ENCODE assay signal across 7 cellular contexts in genomic region chr2:202378001-202378400, GRCh38. TPM values are rescaled to one million over a fixed set of nuclear protein-coding genes. Genes with fewer than 3 reads are reported as not detected.
DNase-seq lines count a peak whose midpoint lies in the region; ATAC-seq and TF ChIP-seq lines count a peak whose summit lies in the region.

No MANE protein-coding gene starts in this region.

- no peaks in the 10 kb centered on the region for H3K36me3 ChIP-seq in GM23248 (ENCODE audit: low read depth)

- H3K9me3 ChIP-seq in GM23248 (ENCODE audit: low read depth) = no peaks in the 10 kb centered on the region

- peaks cover 80% of the 10 kb centered on the region for H3K79me2 ChIP-seq in GM23248 (ENCODE audit: insufficient read depth)

- peaks cover 34% of the 10 kb centered on the region for H3K4me1 ChIP-seq in GM23248 (ENCODE audit: insufficient read depth)

- H3K27me3 ChIP-seq in GM23248 (replicated peaks; ENCODE audit: insufficient read depth) = no peaks in the 10 kb centered on the region

- peak overlapping the region; percentile 93 for H3K4me3 ChIP-seq in GM23248
- peak overlapping the region; percentile 90 for H3K4me3 ChIP-seq in fibroblast of villous mesenchyme (ENCODE audit: low read depth, low read length)
- H3K4me3 ChIP-seq in skeletal muscle cell (ENCODE audit: low read depth, low read length) = peak overlapping the region; percentile 97

- no peak for TF ChIP-seq CTCF in fibroblast of villous mesenchyme (IDR thresholded peaks at IDR 0.05; ENCODE audit: insufficient read depth, low read depth, low read length)

- no peaks in the 10 kb centered on the region for H3K9me2 ChIP-seq in GM23248 (ENCODE audit: insufficient read depth)

- ATAC-seq in GM19467 (IDR thresholded peaks at IDR 0.05; ENCODE audit: unreplicated experiment) (no peak), HG03280 (IDR thresholded peaks at IDR 0.05; ENCODE audit: unreplicated experiment) (no peak)

- 1 to 2% methylated on average over 4 of the region's 4 CpGs for WGBS in GM23248 (ENCODE audit: low coverage in 1 of 2, low lambda C conversion rate in 2 of 2, missing lambda C conversion rate in 2 of 2), 2 experiments

- no peaks in the 10 kb centered on the region; the same call in 1 of the 2 replicates for H4K20me1 ChIP-seq in GM23248 (ENCODE audit: insufficient read depth)

- peak overlapping the region; percentile 98 for H3K9ac ChIP-seq in GM23248

- peaks cover 54% of the 10 kb centered on the region for H3F3A ChIP-seq in GM23248 (ENCODE audit: insufficient read depth)

- H2AFZ ChIP-seq in GM23248 = peak overlapping the region; percentile 66; the same call in 1 of the 2 replicates

- H3K27ac ChIP-seq in GM23248 = peak overlapping the region; percentile 100

- in situ Hi-C loops in GM23248 (cut with MboI) = no loop called here

- peak; percentile 37 for DNase-seq in GM23248
- DNase-seq in RKO (ENCODE audit: low spot score) = peak; percentile 45
- DNase-seq in fibroblast of villous mesenchyme (ENCODE audit: low read depth) = no peak
- no peak for DNase-seq in skeletal muscle cell (ENCODE audit: low read depth)
- DNase-seq in NCI-H526 (lab: John Stamatoyannopoulos, UW) = no peak

- peak overlapping the region; percentile 95 for H3K4me2 ChIP-seq in GM23248 (ENCODE audit: unreplicated experiment)

RNA-seq across cellular contexts. Expression of gene BMPR2, which starts 1.9 kb away (rescaled TPM):
- 29.7 and 31.3 TPM in 2 replicates for total RNA-seq in GM23248 (2014; rRNA removed; shearing (Covaris generic))
- polyA plus RNA-seq in GM23248 (2016; fragmentation: Nextera tagmentation; extraction: Ambion mirVana) = 17.5 and 17.8 TPM in 2 replicates
- 38.7 and 47.9 TPM in 2 replicates for total RNA-seq in fibroblast of villous mesenchyme

Comparison
In these comparisons a context has a peak if more than half of its experiments do, and no peak if none do; other contexts are left out.
1. DNase-seq: peak in GM23248 (single experiment) and RKO (single experiment); none in fibroblast of villous mesenchyme (single experiment), skeletal muscle cell (single experiment) and NCI-H526 (0 of 2).
2. Peak in every context shown above with its lines, with median percentiles within 50 percentile points of each other: H3K4me3 ChIP-seq.